In genomic region chr14:99624024-99624423, GRCh38 we compare ENCODE assay signal across 3 cellular contexts.
TF ChIP-seq lines count a peak whose summit lies in the region.

No MANE protein-coding gene starts in this region.

TF ChIP-seq in SK-N-SH, 30 proteins besides CTCF, POLR2A, EP300 and RAD21:
- TF ChIP-seq FOXM1 (IDR thresholded peaks at IDR 0.05; ENCODE audit: low read depth) = no peak
- TF ChIP-seq CHD2 (IDR thresholded peaks at IDR 0.05; ENCODE audit: low read length, partially characterized antibody) = no peak
- no peak for TF ChIP-seq RXRA (IDR thresholded peaks at IDR 0.05; ENCODE audit: borderline replicate concordance, low read depth)
- no peak for TF ChIP-seq PBX3 (IDR thresholded peaks at IDR 0.05)
- TF ChIP-seq ZBTB33 (IDR thresholded peaks at IDR 0.05; ENCODE audit: borderline replicate concordance, low read depth) = no peak
- TF ChIP-seq MEF2A (IDR thresholded peaks at IDR 0.05; ENCODE audit: borderline replicate concordance, low read depth) = no peak
- TF ChIP-seq YY1 (IDR thresholded peaks at IDR 0.05; ENCODE audit: low read depth) = no peak

TF ChIP-seq in SK-N-SH treated with all-trans-retinoic acid at 6 μM for 48 hours, 23 proteins besides CTCF, POLR2A, EP300 and RAD21:
- TF ChIP-seq TOX (CRISPR knock-in tag; IDR thresholded peaks at IDR 0.05; ENCODE audit: borderline replicate concordance) (no peak), ESRRG (CRISPR knock-in tag; IDR thresholded peaks at IDR 0.05) (no peak), RARB (CRISPR knock-in tag; IDR thresholded peaks at IDR 0.05) (no peak), POU6F1 (CRISPR knock-in tag; IDR thresholded peaks at IDR 0.05; ENCODE audit: borderline replicate concordance, low read depth) (no peak), ZNF565 (CRISPR knock-in tag; conservative IDR thresholded peaks at IDR 0.05; ENCODE audit: low read depth) (no peak), TCF4 (CRISPR knock-in tag; IDR thresholded peaks at IDR 0.05; ENCODE audit: borderline replicate concordance) (no peak), ZNF70 (CRISPR knock-in tag; IDR thresholded peaks at IDR 0.05) (no peak), ZFP30 (CRISPR knock-in tag; IDR thresholded peaks at IDR 0.05) (no peak), BACH2 (CRISPR knock-in tag; IDR thresholded peaks at IDR 0.05; ENCODE audit: borderline replicate concordance) (no peak), OSR1 (CRISPR knock-in tag; IDR thresholded peaks at IDR 0.05) (no peak), CSRNP3 (CRISPR knock-in tag; IDR thresholded peaks at IDR 0.05) (no peak), ISL1 (CRISPR knock-in tag; IDR thresholded peaks at IDR 0.05) (no peak), PATZ1 (CRISPR knock-in tag; IDR thresholded peaks at IDR 0.05; ENCODE audit: borderline replicate concordance) (no peak), GLIS3 (CRISPR knock-in tag; IDR thresholded peaks at IDR 0.05) (no peak)
TF ChIP-seq in SK-N-SH treated with all-trans-retinoic acid at 6 μM for 48 hours: peak in this region for 0.

TF ChIP-seq in K562, 482 proteins besides CTCF, POLR2A, EP300 and RAD21:
- TF ChIP-seq GABPA (tag; conservative IDR thresholded peaks at IDR 0.05; ENCODE audit: low read depth) = no peak
- peak; percentile 44; the same call in 1 of the 2 replicates for TF ChIP-seq ZKSCAN1 (IDR thresholded peaks at IDR 0.05; ENCODE audit: low read depth, low read length)
- TF ChIP-seq BRF2 (IDR thresholded peaks at IDR 0.05; ENCODE audit: borderline replicate concordance, insufficient read depth, insufficient read length) = no peak
- TF ChIP-seq DNMT1 (IDR thresholded peaks at IDR 0.05) = no peak
- no peak for TF ChIP-seq HDAC2 (IDR thresholded peaks at IDR 0.05)
- TF ChIP-seq ZNF197 (CRISPR knock-in tag; IDR thresholded peaks at IDR 0.05; ENCODE audit: low read depth) = no peak
- TF ChIP-seq SMARCE1 (IDR thresholded peaks at IDR 0.05) = no peak
